ENCODE assay signal across 14 cellular contexts in the genomic region with DNA sequence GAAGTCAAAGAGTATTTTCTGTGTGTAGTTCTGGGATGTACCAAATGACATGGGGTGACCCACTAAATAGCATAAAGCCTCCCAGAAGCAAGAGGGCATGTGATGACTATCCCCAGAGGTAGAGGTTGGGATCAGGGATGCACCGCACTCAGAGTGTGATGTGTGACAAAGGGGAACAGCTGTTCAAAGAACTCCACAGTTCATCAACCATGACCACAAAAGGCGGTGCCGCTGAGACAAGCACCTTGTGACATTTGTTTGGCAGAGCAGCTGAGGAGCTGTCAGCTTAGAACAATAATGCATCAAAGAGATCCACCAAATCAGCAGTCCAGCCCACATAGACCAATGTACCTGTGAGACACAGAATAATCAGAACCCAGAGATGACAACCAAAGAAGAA.
DNase-seq lines count a peak whose midpoint lies in the region; ATAC-seq lines count a peak whose summit lies in the region.
"Had no signal": no experiment of that assay in that cellular context is flagged by ENCODE, and none has a peak within 500 bp of the region (broad histone marks: within the 10 kb centered on the region; RNA-seq: fewer than 3 reads in every experiment).

No MANE protein-coding gene starts in this region.

- peaks cover 0 to 10% of the 10 kb centered on the region in 2 donors for H3K9me3 Mint-ChIP-seq in activated naive CD4-positive, alpha-beta T cell treated with anti-CD3 and anti-CD28 coated beads, Interleukin-2, amount 50 U/mL, for 72 hours
- H3K9me3 Mint-ChIP-seq: activated CD4-positive, alpha-beta memory T cell treated with anti-CD3 and anti-CD28 coated beads for 36 hours had no signal

- H3K36me3 Mint-ChIP-seq in activated naive CD4-positive, alpha-beta T cell treated with anti-CD3 and anti-CD28 coated beads, Interleukin-2, amount 50 U/mL, for 72 hours: no peaks in the 10 kb centered on the region
- H3K36me3 Mint-ChIP-seq: activated CD4-positive, alpha-beta memory T cell treated with anti-CD3 and anti-CD28 coated beads for 36 hours had no signal

- ATAC-seq in GM21717 (IDR thresholded peaks at IDR 0.05; ENCODE audit: unreplicated experiment): peak; percentile 60
- ATAC-seq in activated naive CD4-positive, alpha-beta T cell treated with anti-CD3 and anti-CD28 coated beads, Interleukin-2, amount 50 U/mL, for 72 hours: no peak
- ATAC-seq: left ventricle myocardium superior had no signal

- H3K27ac Mint-ChIP-seq in activated naive CD4-positive, alpha-beta T cell treated with anti-CD3 and anti-CD28 coated beads, Interleukin-2, amount 50 U/mL, for 72 hours: no peak overlapping the region
- H3K27ac Mint-ChIP-seq: activated CD4-positive, alpha-beta memory T cell treated with anti-CD3 and anti-CD28 coated beads for 36 hours; progenitor cell of endocrine pancreas had no signal

- peak; percentile 97 for DNase-seq in DMS53 (lab: John Stamatoyannopoulos, UW)
- peak; percentile 59 for DNase-seq in NCI-H1694 treated with DMSO at 0.1 percent for 48 hours (lab: John Stamatoyannopoulos, UW)
- DNase-seq in NCI-H774 (lab: John Stamatoyannopoulos, UW): peak; percentile 78
- no peak for DNase-seq in HuH-7.5 (ENCODE audit: low spot score)
- no peak for DNase-seq in D341Med (ENCODE audit: low spot score)
- no peak for DNase-seq in activated naive CD4-positive, alpha-beta T cell treated with anti-CD3 and anti-CD28 coated beads, Interleukin-2, amount 50 U/mL, for 72 hours (ENCODE audit: low spot score in 2 of 2)
- no peak for DNase-seq in iPS-NIHi7 (ENCODE audit: extremely low spot score)
- DNase-seq: activated CD4-positive, alpha-beta memory T cell treated with anti-CD3 and anti-CD28 coated beads for 36 hours; anterior cingulate cortex; esophagus squamous epithelium; left ventricle myocardium superior; tibial artery had no signal

Comparison
In these comparisons a context has a peak if more than half of its experiments do, and no peak if none do; other contexts are left out.
1. DNase-seq: peak in DMS53 (single experiment), NCI-H1694 treated with DMSO at 0.1 percent for 48 hours (single experiment) and NCI-H774 (single experiment); none in HuH-7.5 (single experiment), D341Med (single experiment), activated naive CD4-positive, alpha-beta T cell treated with anti-CD3 and anti-CD28 coated beads, Interleukin-2, amount 50 U/mL, for 72 hours (0 of 2) and iPS-NIHi7 (single experiment).